Comparison of ENCODE assay signal across 1 cellular context in genomic region chr22:21942407-21942895, GRCh38.
TF ChIP-seq lines count a peak whose summit lies in the region.

No MANE protein-coding gene starts in this region.

TF ChIP-seq in K562, 482 proteins besides CTCF, POLR2A, EP300 and RAD21 (continued from another document):
- TF ChIP-seq ATF3 (IDR thresholded peaks at IDR 0.05) (no peak), ATF3 (CRISPR knock-in tag; conservative IDR thresholded peaks at IDR 0.05) (0 out of 2 replicates have a peak, but pooled peaks have one; percentile 40), JUND (IDR thresholded peaks at IDR 0.05; ENCODE audit: borderline replicate concordance, low read depth, low read length) (0 out of 2 replicates have a peak, but pooled peaks have one; percentile 24), JUND (tag; IDR thresholded peaks at IDR 0.05; ENCODE audit: borderline replicate concordance, low read depth, low read length) (no peak), ZNF3 (CRISPR knock-in tag; IDR thresholded peaks at IDR 0.05) (no peak)
